In the genomic region with DNA sequence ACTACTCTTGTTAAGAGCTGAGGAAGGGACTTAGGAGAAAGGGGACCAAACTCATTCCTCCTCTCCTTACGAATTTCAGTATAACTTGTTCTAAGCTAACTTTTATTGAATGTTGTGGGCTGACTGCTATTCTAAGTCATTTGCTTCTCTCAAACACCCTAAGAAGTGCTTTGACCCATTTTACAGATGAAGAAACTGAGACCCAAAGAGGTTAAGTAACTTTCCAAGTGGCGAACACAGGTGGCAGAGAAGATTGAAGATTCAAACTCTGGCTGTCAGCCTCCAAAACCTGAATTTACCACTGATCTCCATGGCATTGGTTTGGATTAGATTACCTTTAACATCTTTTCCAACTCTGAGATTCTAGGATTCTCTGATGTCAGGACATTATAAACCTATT, we compare ENCODE assay signal across 15 cellular contexts. TPM values are rescaled to one million over a fixed set of nuclear protein-coding genes. Genes with fewer than 3 reads are reported as not detected.
"Had no signal": no experiment of that assay in that cellular context is flagged by ENCODE, and none has a peak within 500 bp of the region (broad histone marks: within the 10 kb centered on the region; RNA-seq: fewer than 3 reads in every experiment).

No MANE protein-coding gene starts in this region.

- H3K36me3 ChIP-seq: colonic mucosa, neutrophil had no signal

- H3K4me1 ChIP-seq: colonic mucosa had no signal

- H3K27me3 ChIP-seq: colonic mucosa, neutrophil had no signal

- H3K27ac ChIP-seq: colonic mucosa, neutrophil, SK-N-MC had no signal

- ATAC-seq: activated CD8-positive, alpha-beta T cell treated with anti-CD3 and anti-CD28 coated beads, Interleukin-2, amount 10 ng/mL, durations not matched to agents 7 days and 5 days; activated naive CD4-positive, alpha-beta T cell treated with anti-CD3 and anti-CD28 coated beads, Interleukin-2, amount 50 U/mL, for 72 hours; activated T-cell treated with anti-CD3 and anti-CD28 coated beads, Interleukin-2, amount 50 U/mL, for 72 hours; left lobe of liver; naive thymus-derived CD8-positive, alpha-beta T cell had no signal

- H3K4me3 ChIP-seq: colonic mucosa, SK-N-MC had no signal

- H3K9me3 ChIP-seq: colonic mucosa, neutrophil had no signal

- DNase-seq: activated CD4-positive, alpha-beta T cell treated with anti-CD3 and anti-CD28 coated beads, Interleukin-2, amount 10 ng/mL, durations not matched to agents 24 days and 14 days; activated CD4-positive, CD25-positive, alpha-beta regulatory T cell; activated CD8-positive, alpha-beta memory T cell treated with anti-CD3 and anti-CD28 coated beads, Interleukin-2, amount 50 U/mL, for 4 hours; activated CD8-positive, alpha-beta T cell treated with anti-CD3 and anti-CD28 coated beads, Interleukin-2, amount 10 ng/mL, durations not matched to agents 7 days and 5 days; activated gamma-delta T cell; activated T-cell treated with anti-CD3 and anti-CD28 coated beads, Interleukin-2, amount 50 U/mL, for 72 hours; amniotic stem cell; colonic mucosa; islet precursor cell; naive thymus-derived CD8-positive, alpha-beta T cell; small intestine had no signal

RNA-seq across cellular contexts. Expression of gene TIMP3, which starts 52.2 kb away (rescaled TPM):
- total RNA-seq: activated CD4-positive, alpha-beta T cell treated with anti-CD3 and anti-CD28 coated beads, Interleukin-2, amount 10 ng/mL, durations not matched to agents 24 days and 14 days; activated CD8-positive, alpha-beta T cell treated with anti-CD3 and anti-CD28 coated beads, Interleukin-2, amount 10 ng/mL, durations not matched to agents 7 days and 5 days; activated naive CD4-positive, alpha-beta T cell treated with anti-CD3 and anti-CD28 coated beads, Interleukin-2, amount 50 U/mL, for 72 hours had no signal
- polyA plus RNA-seq: naive thymus-derived CD8-positive, alpha-beta T cell had no signal
